In genomic region chr2:149019768-149020167, GRCh38 we compare ENCODE assay signal across 17 cellular contexts. TPM values are rescaled to one million over a fixed set of nuclear protein-coding genes. Genes with fewer than 3 reads are reported as not detected.
DNase-seq lines count a peak whose midpoint lies in the region; ATAC-seq and TF ChIP-seq lines count a peak whose summit lies in the region.
"Had no signal": no experiment of that assay in that cellular context is flagged by ENCODE, and none has a peak within 500 bp of the region (broad histone marks: within the 10 kb centered on the region; RNA-seq: fewer than 3 reads in every experiment).

No MANE protein-coding gene starts in this region.

- no peaks in the 10 kb centered on the region for H3K36me3 ChIP-seq in spleen
- H3K36me3 ChIP-seq: brain microvascular endothelial cell had no signal

- H3K9me3 ChIP-seq in spleen: no peaks in the 10 kb centered on the region

- peaks cover 0 to 4% (median 0%) of the 10 kb centered on the region in 7 donors for H3K27me3 ChIP-seq in spleen (replicated peaks in 1 of 7)
- H3K27me3 ChIP-seq: brain microvascular endothelial cell had no signal

- ATAC-seq in activated B cell treated with CpG ODN at 0.5 μM for 24 hours (ENCODE audit: low read depth): no peak
- no peak for ATAC-seq in HG03045 (IDR thresholded peaks at IDR 0.05; ENCODE audit: unreplicated experiment)
- ATAC-seq: activated naive CD4-positive, alpha-beta T cell treated with anti-CD3 and anti-CD28 coated beads, Interleukin-2, amount 50 U/mL, for 72 hours; CD8-positive, alpha-beta T cell had no signal

- TF ChIP-seq CTCF in activated B cell treated with CpG ODN at 0.5 μM for 24 hours (IDR thresholded peaks at IDR 0.05) (no peak), spleen (IDR thresholded peaks at IDR 0.05 in 8 of 11, conservative IDR thresholded peaks at IDR 0.05 in 3 of 11) (no peak)

- peak overlapping the region in 5 of 8 donors; percentile 5 to 76 (median 70) for H3K27ac ChIP-seq in spleen
- H3K27ac ChIP-seq: brain microvascular endothelial cell had no signal

- CTCF ChIA-PET in activated B cell treated with CpG ODN at 0.5 μM for 24 hours (lab: Charles Lee): interaction anchor here (1.7 to 5.7 kb wide), 3 partner anchors 22 to 542 kb away, joined by 7 to 107 read pairs (median 40); no protein-coding TSS in a partner anchor

- H3K9me3 Mint-ChIP-seq in activated B cell treated with CpG ODN at 0.5 μM for 24 hours: no peaks in the 10 kb centered on the region
- H3K9me3 Mint-ChIP-seq: activated CD4-positive, alpha-beta T cell treated with anti-CD3 and anti-CD28 coated beads, Interleukin-2, amount 10 ng/mL, durations not matched to agents 24 days and 14 days; activated naive CD4-positive, alpha-beta T cell treated with anti-CD3 and anti-CD28 coated beads, Interleukin-2, amount 50 U/mL, for 72 hours; CD8-positive, alpha-beta T cell had no signal

- TF ChIP-seq POLR2A in spleen (IDR thresholded peaks at IDR 0.05): no peak

- H3K36me3 Mint-ChIP-seq in activated B cell treated with CpG ODN at 0.5 μM for 24 hours (ENCODE audit: low read depth): no peaks in the 10 kb centered on the region
- H3K36me3 Mint-ChIP-seq: activated naive CD4-positive, alpha-beta T cell treated with anti-CD3 and anti-CD28 coated beads, Interleukin-2, amount 50 U/mL, for 72 hours; CD8-positive, alpha-beta T cell had no signal

- peaks cover 0 to 38% (median 12%) of the 10 kb centered on the region in 6 donors for H3K4me1 ChIP-seq in spleen

- H3K4me1 Mint-ChIP-seq in activated B cell treated with CpG ODN at 0.5 μM for 24 hours: peaks cover 55% of the 10 kb centered on the region

- peak overlapping the region; percentile 91 for H3K27ac Mint-ChIP-seq in activated B cell treated with CpG ODN at 0.5 μM for 24 hours
- H3K27ac Mint-ChIP-seq: activated CD4-positive, alpha-beta T cell treated with anti-CD3 and anti-CD28 coated beads, Interleukin-2, amount 10 ng/mL, durations not matched to agents 24 days and 14 days; CD8-positive, alpha-beta T cell had no signal

- 15 to 35% (median 20%) methylated on average over 2 of the region's 2 CpGs for WGBS in spleen, 5 donors

- H3K4me3 Mint-ChIP-seq in activated B cell treated with CpG ODN at 0.5 μM for 24 hours: peak overlapping the region; percentile 17
- H3K4me3 Mint-ChIP-seq: activated CD4-positive, alpha-beta T cell treated with anti-CD3 and anti-CD28 coated beads, Interleukin-2, amount 10 ng/mL, durations not matched to agents 24 days and 14 days; CD8-positive, alpha-beta T cell had no signal

- POLR2A ChIA-PET in activated B cell treated with CpG ODN at 0.5 μM for 24 hours (lab: Charles Lee): interaction anchor here (1.6 kb wide), 1 partner anchor 567 kb away, joined by 6 read pairs; no protein-coding TSS in a partner anchor

- no peaks in the 10 kb centered on the region for H3K27me3 Mint-ChIP-seq in activated B cell treated with CpG ODN at 0.5 μM for 24 hours
- H3K27me3 Mint-ChIP-seq: activated CD4-positive, alpha-beta T cell treated with anti-CD3 and anti-CD28 coated beads, Interleukin-2, amount 10 ng/mL, durations not matched to agents 24 days and 14 days; progenitor cell of endocrine pancreas had no signal

- no peak overlapping the region for H3K4me3 ChIP-seq in spleen

- intact Hi-C loops in activated B cell treated with CpG ODN at 0.5 μM for 24 hours (cut with micrococcal nuclease): loop anchor here (5.0 kb wide), 1 partner anchor 128 kb away; no protein-coding TSS in a partner anchor
- intact Hi-C loops in spleen (cut with DNase I; ENCODE audit: low total_unique reads): loop anchor here (5.0 to 10.0 kb wide), 2 partner anchors 305 to 543 kb away; no protein-coding TSS in a partner anchor

- DNase-seq in NCI-H2196 (lab: John Stamatoyannopoulos, UW; ENCODE audit: unreplicated experiment) (peak; percentile 20), NCI-H2196 treated with DMSO at 0.1 percent for 48 hours (lab: John Stamatoyannopoulos, UW; ENCODE audit: unreplicated experiment) (no peak), NCI-H774 (lab: John Stamatoyannopoulos, UW) (peak; percentile 10), activated B cell treated with CpG ODN at 0.5 μM for 24 hours (no peak), spleen (no peak)
- no peak for DNase-seq in activated naive CD4-positive, alpha-beta T cell (lab: John Stamatoyannopoulos, UW)
- DNase-seq in stimulated activated CD4-positive, alpha-beta T cell treated with anti-CD3 and anti-CD28 coated beads, Interleukin-12 subunit alpha, Interleukin-12 subunit beta, amount 100 ng/mL, for 4 hours: no peak
- DNase-seq: activated CD4-positive, alpha-beta T cell treated with anti-CD3 and anti-CD28 coated beads, Interleukin-2, amount 10 ng/mL, durations not matched to agents 24 days and 14 days; activated T-cell treated with anti-CD3 and anti-CD28 coated beads, Interleukin-2, amount 50 U/mL, for 1 hour; brain microvascular endothelial cell; CD8-positive, alpha-beta T cell; hippocampal formation; NCI-H2171 had no signal

RNA-seq across cellular contexts. Expression of gene LYPD6B, which starts 18.7 kb away (rescaled TPM):
- total RNA-seq in activated B cell treated with CpG ODN at 0.5 μM for 24 hours: 0.58 and 1.4 TPM in 2 replicates
- 1 to 10 TPM in 6 of 7 donors, under 1 TPM in 1; 0.46 to 3.5 (median 1.6) TPM for total RNA-seq in spleen
- polyA plus RNA-seq in spleen: 1 to 10 TPM; 1.2 to 3.5 (median 2.7) TPM
- total RNA-seq: activated CD4-positive, alpha-beta T cell treated with anti-CD3 and anti-CD28 coated beads, Interleukin-2, amount 10 ng/mL, durations not matched to agents 24 days and 14 days; activated naive CD4-positive, alpha-beta T cell treated with anti-CD3 and anti-CD28 coated beads, Interleukin-2, amount 50 U/mL, for 72 hours; CD8-positive, alpha-beta T cell; subcutaneous adipose tissue had no signal

Comparison
In these comparisons a context has a peak if more than half of its experiments do, and no peak if none do; other contexts are left out.
1. DNase-seq: peak in NCI-H2196 (single experiment) and NCI-H774 (single experiment); none in NCI-H2196 treated with DMSO at 0.1 percent for 48 hours (single experiment), activated B cell treated with CpG ODN at 0.5 μM for 24 hours (single experiment), spleen (single experiment), activated naive CD4-positive, alpha-beta T cell (0 of 4) and stimulated activated CD4-positive, alpha-beta T cell treated with anti-CD3 and anti-CD28 coated beads, Interleukin-12 subunit alpha, Interleukin-12 subunit beta, amount 100 ng/mL, for 4 hours (single experiment).